ENCODE assay signal across 16 cellular contexts in the genomic region with DNA sequence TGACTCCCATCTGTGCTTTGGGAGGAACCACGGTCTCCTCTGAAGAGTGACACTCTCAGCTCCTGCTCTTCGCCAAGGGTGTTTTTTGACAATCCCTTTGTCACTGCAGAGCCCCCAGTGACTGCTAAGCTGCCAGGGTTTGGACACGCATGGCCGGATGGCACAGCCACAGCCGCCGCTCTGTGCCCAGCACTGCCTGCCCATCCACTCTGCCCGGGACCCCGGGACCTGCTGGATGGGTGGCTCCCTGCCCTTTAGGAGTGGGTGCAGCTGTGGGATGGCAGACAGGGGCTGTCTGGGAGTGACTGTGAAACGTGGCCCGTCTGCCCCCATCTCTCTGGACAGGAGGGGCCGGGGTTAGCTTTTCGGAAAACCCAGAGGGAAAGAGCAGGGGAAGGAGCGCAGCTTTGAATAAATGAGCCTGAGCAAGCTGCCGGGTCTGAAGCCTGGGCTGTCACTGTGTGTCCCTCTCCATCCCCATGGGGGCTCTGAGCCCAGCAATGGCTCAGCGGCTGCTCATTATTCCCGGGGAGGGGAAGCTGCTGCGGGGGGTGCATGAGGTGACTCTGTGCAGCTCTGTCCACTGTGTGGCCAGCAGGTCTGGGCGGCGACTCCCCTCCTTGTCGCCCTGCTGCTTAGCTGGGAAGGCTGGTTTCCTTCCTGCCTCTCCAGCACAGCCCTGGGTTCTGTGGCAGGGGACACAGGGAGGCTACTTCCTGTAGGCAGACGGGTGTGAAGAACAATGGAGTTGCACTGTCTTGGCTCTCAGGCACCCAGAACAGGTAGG.
DNase-seq lines count a peak whose midpoint lies in the region; ATAC-seq, FAIRE-seq and TF ChIP-seq lines count a peak whose summit lies in the region.
"Had no signal": no experiment of that assay in that cellular context is flagged by ENCODE, and none has a peak within 500 bp of the region (broad histone marks: within the 10 kb centered on the region; RNA-seq: fewer than 3 reads in every experiment).

No MANE protein-coding gene starts in this region.

- intact Hi-C loops in endothelial cell of umbilical vein (cut with micrococcal nuclease), result loop anchor here (1.0 kb wide), 1 partner anchor 11 kb away; no protein-coding TSS in a partner anchor
- intact Hi-C loops in naive thymus-derived CD4-positive, alpha-beta T cell (cut with micrococcal nuclease), result no loop called here

- TF ChIP-seq POLR2A in endothelial cell of umbilical vein (IDR thresholded peaks at IDR 0.05; ENCODE audit: low read depth, low read length), result no peak

- peak; percentile 64 for FAIRE-seq in endothelial cell of umbilical vein (lab: Jason Lieb, UNC)
- no peak for FAIRE-seq in D721Med (lab: Jason Lieb, UNC)

- peaks cover 6% of the 10 kb centered on the region for H3K27me3 Mint-ChIP-seq in CD4-positive, CD25-positive, alpha-beta regulatory T cell
- peaks cover 0 to 17% (median 7%) of the 10 kb centered on the region in 5 donors for H3K27me3 Mint-ChIP-seq in naive thymus-derived CD4-positive, alpha-beta T cell
- H3K27me3 Mint-ChIP-seq: activated naive CD8-positive, alpha-beta T cell had no signal

- H2AFZ ChIP-seq in endothelial cell of umbilical vein (ENCODE audit: low read depth, low read length), result no peak overlapping the region

- DNase-seq in CD4-positive, CD25-positive, alpha-beta regulatory T cell, result no peak
- DNase-seq in NCI-H1694 treated with DMSO at 0.1 percent for 48 hours (lab: John Stamatoyannopoulos, UW) (peak; percentile 29), endothelial cell of umbilical vein (ENCODE audit: low read depth, low spot score) (no peak), C1 segment of cervical spinal cord (lab: John Stamatoyannopoulos, UW) (no peak), D721Med (ENCODE audit: insufficient read length, low spot score) (no peak)
- no peak for DNase-seq in naive thymus-derived CD4-positive, alpha-beta T cell
- no peak for DNase-seq in activated CD4-positive, CD25-positive, alpha-beta regulatory T cell treated with anti-CD3 and anti-CD28 coated beads, Interleukin-2, amount 50 U/mL, for 72 hours
- DNase-seq in stimulated activated effector memory CD8-positive, alpha-beta T cell treated with anti-CD3 and anti-CD28 coated beads, Interleukin-12 subunit alpha, Interleukin-12 subunit beta, amount 100 ng/mL, for 72 hours (ENCODE audit: low spot score in 2 of 2), result no peak
- DNase-seq: hypothalamus; psoas muscle; SIG-M5; stimulated activated CD4-positive, alpha-beta T cell treated with anti-CD3 and anti-CD28 coated beads, Interleukin-2, amount 100 ng/mL, for 24 hours had no signal

- H3K4me1 ChIP-seq in CD4-positive, CD25-positive, alpha-beta regulatory T cell (ENCODE audit: control insufficient read depth, insufficient read depth, low read length, poor library complexity, severe bottlenecking), result peaks cover 14% of the 10 kb centered on the region
- H3K4me1 ChIP-seq in endothelial cell of umbilical vein (ENCODE audit: control insufficient read depth, extremely low read depth, insufficient read depth, low read length), result peaks cover 29% of the 10 kb centered on the region
- H3K4me1 ChIP-seq in naive thymus-derived CD4-positive, alpha-beta T cell (ENCODE audit: control insufficient read depth in 2 of 2, insufficient read depth in 2 of 2, low read length in 2 of 2), result peaks cover 0 to 15% of the 10 kb centered on the region in 2 donors
- H3K4me1 ChIP-seq: psoas muscle had no signal

- H3K27ac ChIP-seq in CD4-positive, CD25-positive, alpha-beta regulatory T cell (ENCODE audit: insufficient read depth, low read length, poor library complexity, severe bottlenecking), result no peak overlapping the region
- H3K27ac ChIP-seq in endothelial cell of umbilical vein (ENCODE audit: insufficient read depth, low read depth, low read length), result peak overlapping the region; percentile 29
- H3K27ac ChIP-seq in naive thymus-derived CD4-positive, alpha-beta T cell (ENCODE audit: low read depth, low read length), result no peak overlapping the region
- H3K27ac ChIP-seq: psoas muscle, VCaP had no signal

- H3K9me1 ChIP-seq in endothelial cell of umbilical vein (replicated peaks; ENCODE audit: control insufficient read depth, extremely low read depth, insufficient read depth, low read length), result no peaks in the 10 kb centered on the region

- H3K36me3 ChIP-seq in CD4-positive, CD25-positive, alpha-beta regulatory T cell (ENCODE audit: control insufficient read depth, insufficient read depth, low read length), result no peaks in the 10 kb centered on the region
- H3K36me3 ChIP-seq in endothelial cell of umbilical vein (ENCODE audit: control insufficient read depth in 2 of 2, extremely low read depth in 1 of 2, insufficient read depth in 2 of 2, low read length in 2 of 2), result peaks cover 0 to 2% of the 10 kb centered on the region in 2 experiments
- no peaks in the 10 kb centered on the region for H3K36me3 ChIP-seq in naive thymus-derived CD4-positive, alpha-beta T cell (ENCODE audit: control insufficient read depth in 2 of 3, insufficient read depth in 3 of 3, low read length in 3 of 3)

- no peaks in the 10 kb centered on the region for H3K9me3 ChIP-seq in CD4-positive, CD25-positive, alpha-beta regulatory T cell (ENCODE audit: control insufficient read depth in 2 of 2, low read length in 2 of 2)
- no peaks in the 10 kb centered on the region for H3K9me3 ChIP-seq in endothelial cell of umbilical vein (replicated peaks; ENCODE audit: control insufficient read depth, insufficient read depth, low read length)
- H3K9me3 ChIP-seq in naive thymus-derived CD4-positive, alpha-beta T cell (ENCODE audit: control insufficient read depth in 2 of 3, low read length in 3 of 3), result no peaks in the 10 kb centered on the region
- H3K9me3 ChIP-seq: psoas muscle had no signal

- no peak overlapping the region for H3K9ac ChIP-seq in endothelial cell of umbilical vein (replicated peaks; ENCODE audit: extremely low read depth, insufficient read depth, low read length)

- H3K36me3 Mint-ChIP-seq in CD4-positive, CD25-positive, alpha-beta regulatory T cell, result no peaks in the 10 kb centered on the region
- peaks cover 4 to 8% (median 8%) of the 10 kb centered on the region in 5 donors for H3K36me3 Mint-ChIP-seq in naive thymus-derived CD4-positive, alpha-beta T cell
- no peaks in the 10 kb centered on the region for H3K36me3 Mint-ChIP-seq in stimulated activated effector memory CD8-positive, alpha-beta T cell treated with anti-CD3 and anti-CD28 coated beads, Interleukin-12 subunit alpha, Interleukin-12 subunit beta, amount 100 ng/mL, for 72 hours

- no TSS peak for BruUV-seq in endothelial cell of umbilical vein (replicated peaks; lab: Mats Ljungman, UMichigan)

- H4K20me1 ChIP-seq in endothelial cell of umbilical vein (replicated peaks; ENCODE audit: control insufficient read depth, extremely low read depth, insufficient read depth, low read length), result peaks cover 3% of the 10 kb centered on the region

- CTCF ChIA-PET in endothelial cell of umbilical vein (lab: Charles Lee), result interaction anchor here (1.0 kb wide), 1 partner anchor 93 kb away, joined by 3 read pairs; no protein-coding TSS in a partner anchor
- CTCF ChIA-PET in naive thymus-derived CD4-positive, alpha-beta T cell (lab: Charles Lee), result interaction anchor here (0.6 to 0.7 kb wide), 3 partner anchors 15 to 40 kb away, joined by 3 read pairs; no protein-coding TSS in a partner anchor

- ATAC-seq in CD4-positive, CD25-positive, alpha-beta regulatory T cell (ENCODE audit: low read depth in 2 of 2), result no peak
- ATAC-seq in naive thymus-derived CD4-positive, alpha-beta T cell, result peak; percentile 10
- no peak for ATAC-seq in stimulated activated effector memory CD8-positive, alpha-beta T cell treated with anti-CD3 and anti-CD28 coated beads, Interleukin-12 subunit alpha, Interleukin-12 subunit beta, amount 100 ng/mL, for 72 hours
- ATAC-seq: esophagus mucosa had no signal

- peaks cover 95% of the 10 kb centered on the region for H3K79me2 ChIP-seq in endothelial cell of umbilical vein (ENCODE audit: control insufficient read depth, insufficient read depth, low read length)

- no peak overlapping the region for H3K4me3 ChIP-seq in CD4-positive, CD25-positive, alpha-beta regulatory T cell (ENCODE audit: low read depth, low read length)
- H3K4me3 ChIP-seq in endothelial cell of umbilical vein (replicated peaks in 1 of 3; ENCODE audit: insufficient read depth in 1 of 3, low read depth in 1 of 3, low read length in 3 of 3), result no peak overlapping the region
- no peak overlapping the region for H3K4me3 ChIP-seq in naive thymus-derived CD4-positive, alpha-beta T cell (ENCODE audit: low read length)
- H3K4me3 ChIP-seq: psoas muscle had no signal

- no peak overlapping the region for H3K4me2 ChIP-seq in endothelial cell of umbilical vein (ENCODE audit: insufficient read depth, low read length)

- H3K27me3 ChIP-seq in CD4-positive, CD25-positive, alpha-beta regulatory T cell (ENCODE audit: control insufficient read depth, insufficient read depth, low read length), result no peaks in the 10 kb centered on the region
- H3K27me3 ChIP-seq in endothelial cell of umbilical vein (ENCODE audit: control insufficient read depth in 2 of 2, insufficient read depth in 2 of 2, low read length in 2 of 2), result no peaks in the 10 kb centered on the region
- H3K27me3 ChIP-seq in naive thymus-derived CD4-positive, alpha-beta T cell (ENCODE audit: control insufficient read depth in 2 of 2, insufficient read depth in 2 of 2, low read length in 2 of 2), result no peaks in the 10 kb centered on the region

- peak overlapping the region in 2 of 3 donors; percentile 25 to 77 for H3K27ac Mint-ChIP-seq in CD4-positive, CD25-positive, alpha-beta regulatory T cell
- peak overlapping the region in 1 of 9 donors; percentile 45 for H3K27ac Mint-ChIP-seq in naive thymus-derived CD4-positive, alpha-beta T cell
- no peak overlapping the region for H3K27ac Mint-ChIP-seq in stimulated activated effector memory CD8-positive, alpha-beta T cell treated with anti-CD3 and anti-CD28 coated beads, Interleukin-12 subunit alpha, Interleukin-12 subunit beta, amount 100 ng/mL, for 72 hours
- H3K27ac Mint-ChIP-seq: activated naive CD8-positive, alpha-beta T cell; mesothelial cell of epicardium had no signal

- dilution Hi-C loops in endothelial cell of umbilical vein (cut with MboI; ENCODE audit: extremely low pct_ligation_motif_present, low sequenced_read_pairs), result no loop called here

- H3K9me3 Mint-ChIP-seq in CD4-positive, CD25-positive, alpha-beta regulatory T cell, result peaks cover 0 to 6% (median 2%) of the 10 kb centered on the region in 7 donors
- H3K9me3 Mint-ChIP-seq in naive thymus-derived CD4-positive, alpha-beta T cell, result peaks cover 3 to 23% (median 10%) of the 10 kb centered on the region in 11 donors
- H3K9me3 Mint-ChIP-seq in stimulated activated effector memory CD8-positive, alpha-beta T cell treated with anti-CD3 and anti-CD28 coated beads, Interleukin-12 subunit alpha, Interleukin-12 subunit beta, amount 100 ng/mL, for 72 hours, result no peaks in the 10 kb centered on the region

- H3K4me3 Mint-ChIP-seq in CD4-positive, CD25-positive, alpha-beta regulatory T cell, result peak overlapping the region in 1 of 4 donors; percentile 11
- H3K4me3 Mint-ChIP-seq in naive thymus-derived CD4-positive, alpha-beta T cell, result peak overlapping the region in 1 of 10 donors; percentile 58
- no peak overlapping the region for H3K4me3 Mint-ChIP-seq in stimulated activated effector memory CD8-positive, alpha-beta T cell treated with anti-CD3 and anti-CD28 coated beads, Interleukin-12 subunit alpha, Interleukin-12 subunit beta, amount 100 ng/mL, for 72 hours
- H3K4me3 Mint-ChIP-seq: activated naive CD8-positive, alpha-beta T cell; mesothelial cell of epicardium had no signal

- peaks cover 0 to 19% (median 10%) of the 10 kb centered on the region in 4 donors for H3K4me1 Mint-ChIP-seq in CD4-positive, CD25-positive, alpha-beta regulatory T cell
- H3K4me1 Mint-ChIP-seq in naive thymus-derived CD4-positive, alpha-beta T cell, result peaks cover 7 to 20% (median 14%) of the 10 kb centered on the region in 7 donors
- H3K4me1 Mint-ChIP-seq in stimulated activated effector memory CD8-positive, alpha-beta T cell treated with anti-CD3 and anti-CD28 coated beads, Interleukin-12 subunit alpha, Interleukin-12 subunit beta, amount 100 ng/mL, for 72 hours, result peaks cover 15% of the 10 kb centered on the region

- POLR2A ChIA-PET in endothelial cell of umbilical vein (lab: Charles Lee), result interaction anchor here (0.7 kb wide), 1 partner anchor 58 kb away, joined by 3 read pairs; no protein-coding TSS in a partner anchor
- POLR2A ChIA-PET in naive thymus-derived CD4-positive, alpha-beta T cell (lab: Charles Lee), result no interaction called here

- TF ChIP-seq CTCF in endothelial cell of umbilical vein (IDR thresholded peaks at IDR 0.05; ENCODE audit: extremely low read depth in 1 of 2, insufficient read depth in 1 of 2, low read depth in 1 of 2, low read length in 2 of 2), result no peak
- TF ChIP-seq CTCF in D721Med (IDR thresholded peaks at IDR 0.05; ENCODE audit: insufficient read depth, missing control alignments), result no peak
